Comparison of ENCODE assay signal across 18 cellular contexts in the genomic region with DNA sequence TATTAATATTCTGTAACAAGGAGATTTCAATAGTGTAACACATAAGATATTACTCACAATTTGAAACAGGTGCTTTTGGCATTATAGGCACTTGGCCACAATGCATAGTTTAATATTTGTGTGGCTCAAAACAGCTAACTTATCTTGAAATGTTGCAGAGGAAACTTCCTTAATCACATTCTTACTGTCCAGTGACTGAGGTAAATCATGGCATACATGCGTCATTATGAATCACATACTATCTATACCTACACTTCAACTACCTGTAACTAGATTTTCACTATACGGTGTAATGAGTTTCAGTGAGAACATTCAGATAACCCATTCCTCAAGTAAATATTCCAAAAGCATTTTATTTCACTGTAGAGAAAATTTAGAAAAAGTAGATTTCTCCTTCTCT.
DNase-seq lines count a peak whose midpoint lies in the region; ATAC-seq and TF ChIP-seq lines count a peak whose summit lies in the region.
"Had no signal": no experiment of that assay in that cellular context is flagged by ENCODE, and none has a peak within 500 bp of the region (broad histone marks: within the 10 kb centered on the region; RNA-seq: fewer than 3 reads in every experiment).

No MANE protein-coding gene starts in this region.

- H3K27ac ChIP-seq in mammary epithelial cell (ENCODE audit: insufficient read depth, low read depth, low read length), result no peak overlapping the region
- H3K27ac ChIP-seq in thyroid gland, result no peak overlapping the region
- H3K27ac ChIP-seq: BLaER1, HL-60 had no signal

- no peak for TF ChIP-seq POLR2A in erythroblast (IDR thresholded peaks at IDR 0.05; ENCODE audit: low read length)
- no peak for TF ChIP-seq POLR2A in thyroid gland (IDR thresholded peaks at IDR 0.05)

- dilution Hi-C loops in mammary epithelial cell (cut with HindIII; ENCODE audit: low sequenced_read_pairs), result no loop called here

- CTCF ChIA-PET in mammary epithelial cell (lab: Charles Lee; ENCODE audit: low non-redundant PET), result no interaction called here

- no peak overlapping the region for H3K4me2 ChIP-seq in mammary epithelial cell (ENCODE audit: insufficient read depth, low read depth, low read length)
- H3K4me2 ChIP-seq: BLaER1, GM23338 had no signal

- intact Hi-C loops in mammary epithelial cell (cut with micrococcal nuclease) (loop anchor here (10.0 kb wide), 1 partner anchor 480 kb away; no protein-coding TSS in a partner anchor), thyroid gland (cut with DNase I) (loop anchor here (5.0 to 10.0 kb wide), 2 partner anchors 170 to 287 kb away; no protein-coding TSS in a partner anchor)

- DNase-seq in HPDE6-E6E7 (ENCODE audit: extremely low spot score) (peak; percentile 48), NCI-H226 (peak; percentile 1), mammary epithelial cell (peak; percentile 52), memory B cell (ENCODE audit: low spot score in 2 of 2) (no peak), NCI-H446 treated with DMSO at 0.1 percent for 48 hours (lab: John Stamatoyannopoulos, UW) (no peak), erythroblast (lab: John Stamatoyannopoulos, UW) (no peak), thyroid gland (no peak)
- DNase-seq: 8988T; CD4-positive, alpha-beta memory T cell; DMS153; DMS79; GDM1; HCEC 1CT had no signal

- H3K27me3 ChIP-seq in mammary epithelial cell (ENCODE audit: insufficient read depth, low read length) (no peaks in the 10 kb centered on the region), thyroid gland (no peaks in the 10 kb centered on the region)
- H3K27me3 ChIP-seq: BLaER1 had no signal

- H3K4me3 ChIP-seq in mammary epithelial cell (replicated peaks in 1 of 3; ENCODE audit: insufficient read depth in 1 of 3, low read depth in 2 of 3, low read length in 3 of 3) (no peak overlapping the region), thyroid gland (replicated peaks in 1 of 3) (no peak overlapping the region)
- H3K4me3 ChIP-seq: BLaER1, GM23338 had no signal

- ATAC-seq in memory B cell (ENCODE audit: low read depth), result no peak
- ATAC-seq: GM23338, HepG2 had no signal

- no peaks in the 10 kb centered on the region for H4K20me1 ChIP-seq in mammary epithelial cell (ENCODE audit: insufficient read depth, low read length)
- H4K20me1 ChIP-seq: BLaER1 had no signal

- no peak overlapping the region for H2AFZ ChIP-seq in mammary epithelial cell (ENCODE audit: low read depth, low read length)
- H2AFZ ChIP-seq: GM23338 had no signal

- no peak overlapping the region for H3K9ac ChIP-seq in mammary epithelial cell (ENCODE audit: insufficient read depth, low read length)
- H3K9ac ChIP-seq: BLaER1 had no signal

- H3K27me3 Mint-ChIP-seq in memory B cell, result no peaks in the 10 kb centered on the region

- in situ Hi-C loops in mammary epithelial cell (cut with MboI; ENCODE audit: low sequenced_read_pairs in 2 of 2), result loop anchor here (10.0 to 25.0 kb wide), 2 partner anchors 287 to 290 kb away; no protein-coding TSS in a partner anchor

- H3K27ac Mint-ChIP-seq in memory B cell, result peak overlapping the region; percentile 72
- H3K27ac Mint-ChIP-seq: CD14-positive monocyte; CD4-positive, alpha-beta memory T cell; GM23338 had no signal

- H3K36me3 Mint-ChIP-seq in memory B cell, result no peaks in the 10 kb centered on the region
- H3K36me3 Mint-ChIP-seq: CD14-positive monocyte; CD4-positive, alpha-beta memory T cell had no signal

- peaks cover 5% of the 10 kb centered on the region for H3K4me1 Mint-ChIP-seq in memory B cell
- H3K4me1 Mint-ChIP-seq: CD14-positive monocyte had no signal

- H3K9me3 ChIP-seq in mammary epithelial cell (replicated peaks; ENCODE audit: insufficient read depth, low read length) (no peaks in the 10 kb centered on the region), thyroid gland (no peaks in the 10 kb centered on the region)
- H3K9me3 ChIP-seq: BLaER1 had no signal

- 64% methylated on average over 2 of the region's 2 CpGs for WGBS in mammary epithelial cell (ENCODE audit: low coverage, missing lambda C conversion rate)
- WGBS in thyroid gland, 2 donors, result 92 to 95% methylated on average over 2 of the region's 2 CpGs

- no peak for TF ChIP-seq CTCF in mammary epithelial cell (conservative IDR thresholded peaks at IDR 0.05 in 1 of 2, IDR thresholded peaks at IDR 0.05 in 1 of 2; ENCODE audit: extremely low read depth in 1 of 2, insufficient read depth in 1 of 2, low read depth in 1 of 2, low read length in 2 of 2)
- no peak for TF ChIP-seq CTCF in thyroid gland (IDR thresholded peaks at IDR 0.05)

- no peak overlapping the region for H3K4me3 Mint-ChIP-seq in memory B cell
- H3K4me3 Mint-ChIP-seq: CD14-positive monocyte; CD4-positive, alpha-beta memory T cell; GM23338 had no signal

- H3K79me2 ChIP-seq in mammary epithelial cell (ENCODE audit: insufficient read depth, low read length), result no peaks in the 10 kb centered on the region

- no peaks in the 10 kb centered on the region for H3K4me1 ChIP-seq in mammary epithelial cell (ENCODE audit: insufficient read depth, low read length)
- no peaks in the 10 kb centered on the region for H3K4me1 ChIP-seq in thyroid gland
- H3K4me1 ChIP-seq: BLaER1 had no signal

- no TSS peak for BruUV-seq in mammary epithelial cell (replicated peaks; lab: Mats Ljungman, UMichigan)

- H3K9me3 Mint-ChIP-seq in memory B cell, result no peaks in the 10 kb centered on the region
- H3K9me3 Mint-ChIP-seq: CD14-positive monocyte; CD4-positive, alpha-beta memory T cell; GM23338 had no signal

- H3K36me3 ChIP-seq in mammary epithelial cell (ENCODE audit: insufficient read depth, low read length), result peaks cover 2% of the 10 kb centered on the region
- no peaks in the 10 kb centered on the region for H3K36me3 ChIP-seq in thyroid gland
- H3K36me3 ChIP-seq: BLaER1 had no signal

Comparison
In these comparisons a context has a peak if more than half of its experiments do, and no peak if none do; other contexts are left out.
1. DNase-seq: peak in HPDE6-E6E7 (single experiment), NCI-H226 (single experiment) and mammary epithelial cell (single experiment); none in memory B cell (0 of 2), NCI-H446 treated with DMSO at 0.1 percent for 48 hours (single experiment), erythroblast (0 of 2) and thyroid gland (0 of 2).